In the genomic region with DNA sequence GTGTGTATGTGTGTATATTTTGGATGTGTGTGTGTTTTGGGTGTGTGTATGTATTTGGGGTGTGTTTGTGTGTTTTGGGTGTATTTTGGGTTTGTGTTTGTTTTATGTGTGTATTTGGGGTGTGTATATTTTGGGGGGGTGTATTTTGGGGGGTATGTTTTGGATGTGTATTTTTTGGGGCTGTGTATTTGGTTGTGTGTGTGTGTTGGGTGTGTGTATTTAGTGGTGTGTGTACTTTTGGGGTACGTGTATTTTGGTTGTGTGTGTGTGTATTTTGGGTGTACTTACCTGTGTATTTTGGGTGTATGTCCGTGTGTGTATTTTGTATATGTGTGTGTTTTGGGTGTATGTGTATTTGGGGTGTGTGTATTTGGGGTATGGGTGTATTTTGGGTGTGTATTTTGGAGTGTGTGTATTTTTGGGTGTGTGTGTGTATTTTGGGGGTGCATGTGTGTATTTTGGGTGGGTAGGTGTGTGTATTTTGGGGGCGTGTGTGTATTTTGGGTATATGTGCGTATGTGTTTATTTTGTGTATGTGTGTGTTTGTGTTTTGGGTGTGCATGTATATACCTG, we compare ENCODE assay signal across 1 cellular context.
TF ChIP-seq lines count a peak whose summit lies in the region.

No MANE protein-coding gene starts in this region.

TF ChIP-seq in HEK293, 187 proteins besides CTCF, POLR2A, EP300 and RAD21 (continued from another document):
- peak; percentile 96 for TF ChIP-seq ZSCAN4 (tag by site-specific recombination; IDR thresholded peaks at IDR 0.05)
- TF ChIP-seq GLIS1 (tag by site-specific recombination; IDR thresholded peaks at IDR 0.05) = no peak
- TF ChIP-seq, protein P1, sequence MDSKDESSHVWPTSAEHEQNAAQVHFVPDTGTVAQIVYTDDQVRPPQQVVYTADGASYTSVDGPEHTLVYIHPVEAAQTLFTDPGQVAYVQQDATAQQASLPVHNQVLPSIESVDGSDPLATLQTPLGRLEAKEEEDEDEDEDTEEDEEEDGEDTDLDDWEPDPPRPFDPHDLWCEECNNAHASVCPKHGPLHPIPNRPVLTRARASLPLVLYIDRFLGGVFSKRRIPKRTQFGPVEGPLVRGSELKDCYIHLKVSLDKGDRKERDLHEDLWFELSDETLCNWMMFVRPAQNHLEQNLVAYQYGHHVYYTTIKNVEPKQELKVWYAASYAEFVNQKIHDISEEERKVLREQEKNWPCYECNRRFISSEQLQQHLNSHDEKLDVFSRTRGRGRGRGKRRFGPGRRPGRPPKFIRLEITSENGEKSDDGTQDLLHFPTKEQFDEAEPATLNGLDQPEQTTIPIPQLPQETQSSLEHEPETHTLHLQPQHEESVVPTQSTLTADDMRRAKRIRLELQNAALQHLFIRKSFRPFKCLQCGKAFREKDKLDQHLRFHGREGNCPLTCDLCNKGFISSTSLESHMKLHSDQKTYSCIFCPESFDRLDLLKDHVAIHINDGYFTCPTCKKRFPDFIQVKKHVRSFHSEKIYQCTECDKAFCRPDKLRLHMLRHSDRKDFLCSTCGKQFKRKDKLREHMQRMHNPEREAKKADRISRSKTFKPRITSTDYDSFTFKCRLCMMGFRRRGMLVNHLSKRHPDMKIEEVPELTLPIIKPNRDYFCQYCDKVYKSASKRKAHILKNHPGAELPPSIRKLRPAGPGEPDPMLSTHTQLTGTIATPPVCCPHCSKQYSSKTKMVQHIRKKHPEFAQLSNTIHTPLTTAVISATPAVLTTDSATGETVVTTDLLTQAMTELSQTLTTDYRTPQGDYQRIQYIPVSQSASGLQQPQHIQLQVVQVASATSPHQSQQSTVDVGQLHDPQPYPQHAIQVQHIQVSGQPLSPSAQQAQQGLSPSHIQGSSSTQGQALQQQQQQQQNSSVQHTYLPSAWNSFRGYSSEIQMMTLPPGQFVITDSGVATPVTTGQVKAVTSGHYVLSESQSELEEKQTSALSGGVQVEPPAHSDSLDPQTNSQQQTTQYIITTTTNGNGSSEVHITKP (tag by site-specific recombination; IDR thresholded peaks at IDR 0.05) = no peak
- TF ChIP-seq, protein P2, sequence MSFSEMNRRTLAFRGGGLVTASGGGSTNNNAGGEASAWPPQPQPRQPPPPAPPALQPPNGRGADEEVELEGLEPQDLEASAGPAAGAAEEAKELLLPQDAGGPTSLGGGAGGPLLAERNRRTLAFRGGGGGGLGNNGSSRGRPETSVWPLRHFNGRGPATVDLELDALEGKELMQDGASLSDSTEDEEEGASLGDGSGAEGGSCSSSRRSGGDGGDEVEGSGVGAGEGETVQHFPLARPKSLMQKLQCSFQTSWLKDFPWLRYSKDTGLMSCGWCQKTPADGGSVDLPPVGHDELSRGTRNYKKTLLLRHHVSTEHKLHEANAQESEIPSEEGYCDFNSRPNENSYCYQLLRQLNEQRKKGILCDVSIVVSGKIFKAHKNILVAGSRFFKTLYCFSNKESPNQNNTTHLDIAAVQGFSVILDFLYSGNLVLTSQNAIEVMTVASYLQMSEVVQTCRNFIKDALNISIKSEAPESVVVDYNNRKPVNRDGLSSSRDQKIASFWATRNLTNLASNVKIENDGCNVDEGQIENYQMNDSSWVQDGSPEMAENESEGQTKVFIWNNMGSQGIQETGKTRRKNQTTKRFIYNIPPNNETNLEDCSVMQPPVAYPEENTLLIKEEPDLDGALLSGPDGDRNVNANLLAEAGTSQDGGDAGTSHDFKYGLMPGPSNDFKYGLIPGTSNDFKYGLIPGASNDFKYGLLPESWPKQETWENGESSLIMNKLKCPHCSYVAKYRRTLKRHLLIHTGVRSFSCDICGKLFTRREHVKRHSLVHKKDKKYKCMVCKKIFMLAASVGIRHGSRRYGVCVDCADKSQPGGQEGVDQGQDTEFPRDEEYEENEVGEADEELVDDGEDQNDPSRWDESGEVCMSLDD (tag by site-specific recombination; IDR thresholded peaks at IDR 0.05) = peak; percentile 96
- TF ChIP-seq ZNF423 (tag by site-specific recombination; IDR thresholded peaks at IDR 0.05) = no peak
- no peak for TF ChIP-seq SCRT2 (tag by site-specific recombination; IDR thresholded peaks at IDR 0.05)
- TF ChIP-seq, protein P3, sequence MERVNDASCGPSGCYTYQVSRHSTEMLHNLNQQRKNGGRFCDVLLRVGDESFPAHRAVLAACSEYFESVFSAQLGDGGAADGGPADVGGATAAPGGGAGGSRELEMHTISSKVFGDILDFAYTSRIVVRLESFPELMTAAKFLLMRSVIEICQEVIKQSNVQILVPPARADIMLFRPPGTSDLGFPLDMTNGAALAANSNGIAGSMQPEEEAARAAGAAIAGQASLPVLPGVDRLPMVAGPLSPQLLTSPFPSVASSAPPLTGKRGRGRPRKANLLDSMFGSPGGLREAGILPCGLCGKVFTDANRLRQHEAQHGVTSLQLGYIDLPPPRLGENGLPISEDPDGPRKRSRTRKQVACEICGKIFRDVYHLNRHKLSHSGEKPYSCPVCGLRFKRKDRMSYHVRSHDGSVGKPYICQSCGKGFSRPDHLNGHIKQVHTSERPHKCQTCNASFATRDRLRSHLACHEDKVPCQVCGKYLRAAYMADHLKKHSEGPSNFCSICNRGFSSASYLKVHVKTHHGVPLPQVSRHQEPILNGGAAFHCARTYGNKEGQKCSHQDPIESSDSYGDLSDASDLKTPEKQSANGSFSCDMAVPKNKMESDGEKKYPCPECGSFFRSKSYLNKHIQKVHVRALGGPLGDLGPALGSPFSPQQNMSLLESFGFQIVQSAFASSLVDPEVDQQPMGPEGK (tag by site-specific recombination; IDR thresholded peaks at IDR 0.05) = 0 out of 2 replicates have a peak, but pooled peaks have one; percentile 17
- TF ChIP-seq KLF7 (tag by site-specific recombination; IDR thresholded peaks at IDR 0.05; ENCODE audit: borderline replicate concordance) = no peak
- no peak for TF ChIP-seq ZNF341 (tag by site-specific recombination; IDR thresholded peaks at IDR 0.05; ENCODE audit: low read depth)
- no peak for TF ChIP-seq ZNF174 (tag by site-specific recombination; IDR thresholded peaks at IDR 0.05)
- TF ChIP-seq ZNF184 (tag by site-specific recombination; IDR thresholded peaks at IDR 0.05) = no peak
- no peak for TF ChIP-seq ZFP3 (tag by site-specific recombination; IDR thresholded peaks at IDR 0.05; ENCODE audit: low read depth)
- no peak for TF ChIP-seq REST (tag by site-specific recombination; IDR thresholded peaks at IDR 0.05)
- no peak for TF ChIP-seq ZSCAN30 (tag by site-specific recombination; IDR thresholded peaks at IDR 0.05)
- no peak for TF ChIP-seq KLF10 (tag by site-specific recombination; IDR thresholded peaks at IDR 0.05)
- no peak for TF ChIP-seq ZNF133 (tag by site-specific recombination; IDR thresholded peaks at IDR 0.05)
- TF ChIP-seq ZBTB44 (tag by site-specific recombination; IDR thresholded peaks at IDR 0.05) = no peak
- TF ChIP-seq KLF1 (tag by site-specific recombination; IDR thresholded peaks at IDR 0.05) = peak; percentile 94
